11 cellular contexts compared by ENCODE assay signal in the genomic region with DNA sequence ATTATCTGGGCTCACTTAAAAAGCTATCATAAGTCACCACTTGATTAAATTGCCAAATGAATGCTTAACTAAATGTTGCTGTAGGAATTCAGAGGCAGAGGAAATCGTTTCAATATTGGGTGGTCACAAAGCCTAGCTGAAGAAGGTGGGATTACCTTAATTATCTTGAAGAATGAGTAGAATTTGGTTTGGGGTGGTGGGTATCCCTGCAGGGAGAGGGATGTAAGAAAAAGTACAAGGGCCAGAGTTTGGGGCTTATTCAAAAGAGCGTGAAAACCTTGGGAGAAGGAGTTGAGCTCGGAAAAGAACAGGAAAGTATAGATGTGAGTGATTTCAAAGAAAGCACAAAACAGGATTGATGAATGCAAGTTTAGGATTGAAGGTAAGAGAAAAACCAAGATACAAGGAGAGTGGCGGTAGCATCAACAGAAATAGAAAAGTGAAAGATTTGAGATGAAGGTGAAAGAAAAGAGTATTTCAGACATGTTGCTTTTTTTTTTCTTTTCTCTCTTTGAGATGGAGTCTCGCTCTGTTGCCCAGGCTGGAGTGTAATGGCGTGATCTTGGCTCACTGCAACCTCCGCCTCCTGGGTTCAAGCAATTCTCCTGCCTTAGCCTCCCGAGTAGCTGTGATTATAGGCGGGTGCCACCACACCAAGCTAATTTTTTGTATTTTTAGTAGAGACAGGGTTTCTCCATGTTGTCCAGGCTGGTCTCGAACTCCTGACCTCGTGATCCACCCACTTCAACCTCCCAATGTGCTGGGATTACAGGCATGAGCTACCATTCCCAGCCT. TPM values are rescaled to one million over a fixed set of nuclear protein-coding genes. Genes with fewer than 3 reads are reported as not detected.
DNase-seq lines count a peak whose midpoint lies in the region; ATAC-seq and TF ChIP-seq lines count a peak whose summit lies in the region.
"Had no signal": no experiment of that assay in that cellular context is flagged by ENCODE, and none has a peak within 500 bp of the region (broad histone marks: within the 10 kb centered on the region; RNA-seq: fewer than 3 reads in every experiment).

No MANE protein-coding gene starts in this region.

- no peak for DNase-seq in CD4-positive, alpha-beta memory T cell
- no peak for DNase-seq in activated naive CD8-positive, alpha-beta T cell treated with anti-CD3 and anti-CD28 coated beads, Interleukin-2, amount 50 U/mL, for 24 hours
- DNase-seq in mesothelial cell of epicardium (ENCODE audit: low spot score in 2 of 2, unreplicated experiment in 2 of 2) (no peak), gastrocnemius medialis (no peak)
- DNase-seq: left lung, NCI-H1417 treated with DMSO at 0.1 percent for 48 hours, thyroid gland had no signal

- H3K27ac Mint-ChIP-seq in CD4-positive, alpha-beta memory T cell: peak overlapping the region in 5 of 7 donors; percentile 8 to 86 (median 31)
- no peak overlapping the region for H3K27ac Mint-ChIP-seq in activated naive CD8-positive, alpha-beta T cell treated with anti-CD3 and anti-CD28 coated beads, Interleukin-2, amount 50 U/mL, for 24 hours
- H3K27ac Mint-ChIP-seq in mesothelial cell of epicardium: no peak overlapping the region

- no peaks in the 10 kb centered on the region for H3K27me3 ChIP-seq in CD4-positive, alpha-beta memory T cell (ENCODE audit: insufficient read depth, low read length)
- H3K27me3 ChIP-seq in HUES64 (ENCODE audit: insufficient read depth, low read length) (no peaks in the 10 kb centered on the region), gastrocnemius medialis (no peaks in the 10 kb centered on the region)
- H3K27me3 ChIP-seq: left lung, thyroid gland had no signal

- peak overlapping the region; percentile 88 to 95 (median 92) for H3K4me3 Mint-ChIP-seq in CD4-positive, alpha-beta memory T cell
- peak overlapping the region; percentile 86 for H3K4me3 Mint-ChIP-seq in activated naive CD8-positive, alpha-beta T cell treated with anti-CD3 and anti-CD28 coated beads, Interleukin-2, amount 50 U/mL, for 24 hours
- peak overlapping the region; percentile 76 for H3K4me3 Mint-ChIP-seq in mesothelial cell of epicardium

- POLR2A ChIA-PET in CD4-positive, alpha-beta memory T cell (lab: Charles Lee; ENCODE audit: partially characterized antibody): interaction anchor here (0.9 kb wide), 1 partner anchor 20 kb away, joined by 4 read pairs; no protein-coding TSS in a partner anchor

- no peak for TF ChIP-seq CTCF in mesothelial cell of epicardium (IDR thresholded peaks at IDR 0.05; ENCODE audit: unreplicated experiment)
- TF ChIP-seq CTCF in gastrocnemius medialis (IDR thresholded peaks at IDR 0.05 in 4 of 5, conservative IDR thresholded peaks at IDR 0.05 in 1 of 5): no peak

- no peaks in the 10 kb centered on the region for H3K9me3 ChIP-seq in CD4-positive, alpha-beta memory T cell (ENCODE audit: control insufficient read depth in 1 of 2, low read length in 2 of 2)
- H3K9me3 ChIP-seq in HUES64 (ENCODE audit: insufficient read depth, low read depth, low read length) (no peaks in the 10 kb centered on the region), gastrocnemius medialis (no peaks in the 10 kb centered on the region)
- H3K9me3 ChIP-seq: left lung, thyroid gland had no signal

- CTCF ChIA-PET in CD4-positive, alpha-beta memory T cell (lab: Charles Lee; ENCODE audit: partially characterized antibody): interaction anchor here (0.6 to 3.7 kb wide), 3 partner anchors 12 to 1499 kb away, joined by 4 to 42 read pairs (median 4); no protein-coding TSS in a partner anchor

- TF ChIP-seq POLR2A in gastrocnemius medialis (IDR thresholded peaks at IDR 0.05): no peak

- H3K4me1 Mint-ChIP-seq in CD4-positive, alpha-beta memory T cell: peaks cover 14 to 30% (median 19%) of the 10 kb centered on the region in 4 donors
- peaks cover 21% of the 10 kb centered on the region for H3K4me1 Mint-ChIP-seq in activated naive CD8-positive, alpha-beta T cell treated with anti-CD3 and anti-CD28 coated beads, Interleukin-2, amount 50 U/mL, for 24 hours
- peaks cover 15% of the 10 kb centered on the region for H3K4me1 Mint-ChIP-seq in mesothelial cell of epicardium

- peaks cover 9% of the 10 kb centered on the region for H3K4me1 ChIP-seq in CD4-positive, alpha-beta memory T cell (ENCODE audit: insufficient read depth, low read length)
- H3K4me1 ChIP-seq in HUES64 (ENCODE audit: insufficient read depth, low read length) (peaks cover 6% of the 10 kb centered on the region; the same call in 1 of the 2 replicates), gastrocnemius medialis (peaks cover 0 to 15% of the 10 kb centered on the region in 2 donors)

- 91% methylated on average over 10 of the region's 11 CpGs for WGBS in HUES64

- no peak overlapping the region for H3K27ac ChIP-seq in CD4-positive, alpha-beta memory T cell (ENCODE audit: low read depth, low read length)
- H3K27ac ChIP-seq in HUES64 (ENCODE audit: low read depth, low read length) (no peak overlapping the region), gastrocnemius medialis (no peak overlapping the region)

- ATAC-seq in activated naive CD8-positive, alpha-beta T cell treated with anti-CD3 and anti-CD28 coated beads, Interleukin-2, amount 50 U/mL, for 24 hours: no peak
- ATAC-seq in GM18909 (IDR thresholded peaks at IDR 0.05; ENCODE audit: poor library complexity, unreplicated experiment) (no peak), gastrocnemius medialis (no peak), GM19324 (IDR thresholded peaks at IDR 0.05; ENCODE audit: low FRiP score, unreplicated experiment) (no peak), GM21737 (IDR thresholded peaks at IDR 0.05; ENCODE audit: unreplicated experiment) (no peak)
- ATAC-seq: left lung had no signal

- H3K9me3 Mint-ChIP-seq in CD4-positive, alpha-beta memory T cell: no peaks in the 10 kb centered on the region
- H3K9me3 Mint-ChIP-seq in activated naive CD8-positive, alpha-beta T cell treated with anti-CD3 and anti-CD28 coated beads, Interleukin-2, amount 50 U/mL, for 24 hours: no peaks in the 10 kb centered on the region
- H3K9me3 Mint-ChIP-seq in mesothelial cell of epicardium: no peaks in the 10 kb centered on the region

- H3K27me3 Mint-ChIP-seq in CD4-positive, alpha-beta memory T cell: no peaks in the 10 kb centered on the region
- no peaks in the 10 kb centered on the region for H3K27me3 Mint-ChIP-seq in activated naive CD8-positive, alpha-beta T cell treated with anti-CD3 and anti-CD28 coated beads, Interleukin-2, amount 50 U/mL, for 24 hours
- no peaks in the 10 kb centered on the region for H3K27me3 Mint-ChIP-seq in mesothelial cell of epicardium (ENCODE audit: low read depth)

- H3K36me3 Mint-ChIP-seq in CD4-positive, alpha-beta memory T cell: peaks cover 0 to 14% of the 10 kb centered on the region in 2 donors
- peaks cover 4% of the 10 kb centered on the region for H3K36me3 Mint-ChIP-seq in activated naive CD8-positive, alpha-beta T cell treated with anti-CD3 and anti-CD28 coated beads, Interleukin-2, amount 50 U/mL, for 24 hours (ENCODE audit: low read depth)
- H3K36me3 Mint-ChIP-seq in mesothelial cell of epicardium: peaks cover 9% of the 10 kb centered on the region

- H3K4me3 ChIP-seq in CD4-positive, alpha-beta memory T cell (ENCODE audit: low read length in 2 of 2): no peak overlapping the region
- H3K4me3 ChIP-seq in HUES64 (ENCODE audit: low read length) (peak overlapping the region; percentile 93), gastrocnemius medialis (peak overlapping the region in 1 of 4 donors; percentile 84)

- intact Hi-C loops in CD4-positive, alpha-beta memory T cell (cut with micrococcal nuclease): loop anchor here (2.0 to 10.0 kb wide), 3 partner anchors 105 to 1293 kb away; partner anchors contain the start of genes EAPP and PSMA6
- intact Hi-C loops in gastrocnemius medialis (cut with DNase I; ENCODE audit: low total_unique reads): loop anchor here (10.0 kb wide), 1 partner anchor 703 kb away; the partner anchor contains the start of genes PPP2R3C and PRORP

- H3K9ac ChIP-seq in HUES64 (ENCODE audit: low read depth, low read length): peak overlapping the region; percentile 88; the same call in 1 of the 2 replicates

- in situ Hi-C loops in gastrocnemius medialis (cut with MboI; ENCODE audit: low sequenced_read_pairs in 4 of 4): no loop called here

- H3K36me3 ChIP-seq in CD4-positive, alpha-beta memory T cell (ENCODE audit: insufficient read depth, low read length): no peaks in the 10 kb centered on the region
- H3K36me3 ChIP-seq in HUES64 (ENCODE audit: insufficient read depth, low read length) (peaks cover 18% of the 10 kb centered on the region), gastrocnemius medialis (peaks cover 0 to 11% of the 10 kb centered on the region in 2 donors)

RNA-seq across cellular contexts. Expression of gene BRMS1L, which starts 1.7 kb away (rescaled TPM):
- total RNA-seq in CD4-positive, alpha-beta memory T cell: 1 to 10 TPM; 5.3 to 9.7 TPM
- polyA plus RNA-seq in CD4-positive, alpha-beta memory T cell: 1 to 10 TPM; 3.1 to 5.9 TPM
- polyA plus RNA-seq in HUES64 (2013, experiment 1 of 2): 12.9 TPM
- polyA plus RNA-seq in HUES64 (2013, experiment 2 of 2): 14.1 TPM
- total RNA-seq in mesothelial cell of epicardium (15.4 to 16.5 TPM (median 15.9 TPM) in 3 replicates), gastrocnemius medialis (1 to 10 TPM; 4.6 to 6.8 (median 6.1) TPM)

RNA-seq across cellular contexts. Expression of gene RALGAPA1, which starts 18.8 kb away (rescaled TPM):
- 10 to 100 TPM; 64.7 to 66.0 TPM for total RNA-seq in CD4-positive, alpha-beta memory T cell
- 10 to 100 TPM; 15.1 to 21.1 TPM for polyA plus RNA-seq in CD4-positive, alpha-beta memory T cell
- polyA plus RNA-seq in HUES64 (2013, experiment 1 of 2): 12.3 TPM
- polyA plus RNA-seq in HUES64 (2013, experiment 2 of 2): 10.8 TPM
- total RNA-seq in mesothelial cell of epicardium: 57.8 to 64.5 TPM (median 58.2 TPM) in 3 replicates
- total RNA-seq in gastrocnemius medialis: 10 to 100 TPM; 26.0 to 55.9 (median 30.2) TPM

Comparison
In these comparisons a context has a peak if more than half of its experiments do, and no peak if none do; other contexts are left out.
1. H3K27ac Mint-ChIP-seq: peak in CD4-positive, alpha-beta memory T cell (5 of 7); none in activated naive CD8-positive, alpha-beta T cell treated with anti-CD3 and anti-CD28 coated beads, Interleukin-2, amount 50 U/mL, for 24 hours (single experiment) and mesothelial cell of epicardium (single experiment).
2. Peak in every context shown above with its lines, with median percentiles within 50 percentile points of each other: H3K4me3 Mint-ChIP-seq.